8 cellular contexts compared by ENCODE assay signal in the genomic region with DNA sequence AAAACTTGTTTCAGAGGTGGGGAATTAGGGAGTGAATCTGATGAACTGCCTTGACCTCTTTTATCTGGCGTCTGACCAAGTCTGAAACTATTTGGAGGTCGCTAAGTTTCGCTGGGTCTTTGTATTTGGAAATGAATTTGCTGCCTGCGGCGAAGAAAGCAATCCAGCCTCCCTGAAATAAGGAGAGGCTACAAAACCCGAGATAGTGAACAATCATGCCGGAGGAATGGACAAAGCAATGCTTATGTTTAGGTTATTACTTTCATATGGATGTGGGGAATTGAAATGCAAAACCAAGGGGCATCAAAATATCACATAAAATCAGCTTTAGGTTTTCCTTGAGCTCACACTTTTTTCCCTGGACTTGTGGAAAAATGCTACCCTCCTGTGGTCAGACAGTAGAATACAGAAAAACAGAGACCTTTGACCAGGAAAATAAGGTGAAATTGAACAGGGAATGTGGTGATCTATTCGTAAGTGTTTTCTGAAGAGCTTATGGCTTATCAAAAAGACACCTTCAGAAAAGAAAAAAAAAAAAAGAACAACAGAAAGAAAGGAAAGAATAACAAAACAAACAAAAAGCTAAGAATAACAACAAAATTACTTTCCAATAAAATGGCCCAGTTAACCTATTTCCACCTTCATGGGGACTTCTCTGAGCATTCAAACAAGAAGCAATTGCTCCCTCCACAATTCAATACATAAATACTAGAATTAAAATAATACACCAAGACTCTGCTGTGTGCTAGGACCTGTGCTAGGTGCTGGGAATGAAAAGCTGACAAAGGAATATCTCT.
DNase-seq lines count a peak whose midpoint lies in the region; ATAC-seq and TF ChIP-seq lines count a peak whose summit lies in the region.

No MANE protein-coding gene starts in this region.

- H3K4me1 ChIP-seq in MM.1S (ENCODE audit: low read length) (no peaks in the 10 kb centered on the region), smooth muscle cell (ENCODE audit: low read depth) (peaks cover 20% of the 10 kb centered on the region)

- no peaks in the 10 kb centered on the region for H4K20me1 ChIP-seq in MM.1S (ENCODE audit: insufficient read depth, low read length)
- H4K20me1 ChIP-seq in smooth muscle cell (ENCODE audit: low read depth): no peaks in the 10 kb centered on the region

- H3K36me3 ChIP-seq in MM.1S (replicated peaks; ENCODE audit: insufficient read depth, low read length) (no peaks in the 10 kb centered on the region), smooth muscle cell (ENCODE audit: low read depth) (no peaks in the 10 kb centered on the region)

- H3K4me2 ChIP-seq in MM.1S (ENCODE audit: low read depth, low read length): no peak overlapping the region
- H3K4me2 ChIP-seq in smooth muscle cell: peak overlapping the region; percentile 80

- H3K9me3 ChIP-seq in MM.1S (replicated peaks; ENCODE audit: insufficient read depth, low read length) (no peaks in the 10 kb centered on the region), smooth muscle cell (replicated peaks; ENCODE audit: low read depth) (no peaks in the 10 kb centered on the region)

- ATAC-seq in SK-N-SH treated with all-trans-retinoic acid at 6 μM for 48 hours: peak; percentile 84
- no peak for ATAC-seq in GM21576 (IDR thresholded peaks at IDR 0.05; ENCODE audit: unreplicated experiment)

- no peaks in the 10 kb centered on the region for H3K79me2 ChIP-seq in MM.1S (ENCODE audit: low read length)
- no peaks in the 10 kb centered on the region for H3K79me2 ChIP-seq in smooth muscle cell (ENCODE audit: low read depth)

- H3K27me3 ChIP-seq in MM.1S (replicated peaks; ENCODE audit: insufficient read depth, low read length) (no peaks in the 10 kb centered on the region), smooth muscle cell (ENCODE audit: low read depth) (no peaks in the 10 kb centered on the region)

- DNase-seq in EL (peak; percentile 72), MM.1S (peak; percentile 41), glomerular visceral epithelial cell (ENCODE audit: extremely low spot score) (peak; percentile 58), smooth muscle cell (lab: John Stamatoyannopoulos, UW; ENCODE audit: unreplicated experiment) (no peak), GOT3 (lab: John Stamatoyannopoulos, UW) (no peak)
- DNase-seq in stimulated activated CD4-positive, alpha-beta T cell treated with anti-CD3 and anti-CD28 coated beads, Interleukin-15, amount 100 ng/mL, for 24 hours: no peak

- no peaks in the 10 kb centered on the region for H3F3A ChIP-seq in MM.1S (ENCODE audit: insufficient read depth, low read length)
- H3F3A ChIP-seq in smooth muscle cell (ENCODE audit: low read depth): no peaks in the 10 kb centered on the region

- H3K9ac ChIP-seq in MM.1S (ENCODE audit: low read length): no peak overlapping the region
- peak overlapping the region; percentile 28 for H3K9ac ChIP-seq in smooth muscle cell (ENCODE audit: low read depth)

- H3K27ac ChIP-seq in MM.1S (ENCODE audit: low read length): no peak overlapping the region
- peak overlapping the region; percentile 53 for H3K27ac ChIP-seq in smooth muscle cell (ENCODE audit: low read depth)

- H3K4me3 ChIP-seq in MM.1S (ENCODE audit: low read length): no peak overlapping the region
- peak overlapping the region; percentile 32 for H3K4me3 ChIP-seq in smooth muscle cell

- 18% methylated on average over 8 of the region's 8 CpGs for WGBS in smooth muscle cell (ENCODE audit: low lambda C conversion rate)

- H3K9me2 ChIP-seq in MM.1S (replicated peaks; ENCODE audit: insufficient read depth, low read length): no peaks in the 10 kb centered on the region

- H2AFZ ChIP-seq in MM.1S (ENCODE audit: low read length) (no peak overlapping the region), smooth muscle cell (ENCODE audit: low read depth) (peak overlapping the region; percentile 64)

- TF ChIP-seq CTCF in MM.1S (IDR thresholded peaks at IDR 0.05; ENCODE audit: low read length) (peak; percentile 64), smooth muscle cell (IDR thresholded peaks at IDR 0.05; ENCODE audit: borderline replicate concordance, insufficient read depth, poor library complexity, severe bottlenecking) (peak; percentile 71)

TF ChIP-seq in SK-N-SH treated with all-trans-retinoic acid at 6 μM for 48 hours, 23 proteins besides CTCF, POLR2A, EP300 and RAD21:
- TF ChIP-seq ZNF565 (CRISPR knock-in tag; conservative IDR thresholded peaks at IDR 0.05; ENCODE audit: low read depth): no peak
- no peak for TF ChIP-seq OSR1 (CRISPR knock-in tag; IDR thresholded peaks at IDR 0.05)
- no peak for TF ChIP-seq ZC3H10 (CRISPR knock-in tag; IDR thresholded peaks at IDR 0.05)
- TF ChIP-seq ISL1 (CRISPR knock-in tag; IDR thresholded peaks at IDR 0.05): no peak
- no peak for TF ChIP-seq ZNF8 (CRISPR knock-in tag; IDR thresholded peaks at IDR 0.05)
- TF ChIP-seq CSRNP3 (CRISPR knock-in tag; IDR thresholded peaks at IDR 0.05): no peak

Comparison
In these comparisons a context has a peak if more than half of its experiments do, and no peak if none do; other contexts are left out.
1. DNase-seq: peak in EL (single experiment), MM.1S (single experiment) and glomerular visceral epithelial cell (single experiment); none in smooth muscle cell (single experiment), stimulated activated CD4-positive, alpha-beta T cell treated with anti-CD3 and anti-CD28 coated beads, Interleukin-15, amount 100 ng/mL, for 24 hours (single experiment) and GOT3 (single experiment).